Comparison of ENCODE assay signal across 1 cellular context in the genomic region with DNA sequence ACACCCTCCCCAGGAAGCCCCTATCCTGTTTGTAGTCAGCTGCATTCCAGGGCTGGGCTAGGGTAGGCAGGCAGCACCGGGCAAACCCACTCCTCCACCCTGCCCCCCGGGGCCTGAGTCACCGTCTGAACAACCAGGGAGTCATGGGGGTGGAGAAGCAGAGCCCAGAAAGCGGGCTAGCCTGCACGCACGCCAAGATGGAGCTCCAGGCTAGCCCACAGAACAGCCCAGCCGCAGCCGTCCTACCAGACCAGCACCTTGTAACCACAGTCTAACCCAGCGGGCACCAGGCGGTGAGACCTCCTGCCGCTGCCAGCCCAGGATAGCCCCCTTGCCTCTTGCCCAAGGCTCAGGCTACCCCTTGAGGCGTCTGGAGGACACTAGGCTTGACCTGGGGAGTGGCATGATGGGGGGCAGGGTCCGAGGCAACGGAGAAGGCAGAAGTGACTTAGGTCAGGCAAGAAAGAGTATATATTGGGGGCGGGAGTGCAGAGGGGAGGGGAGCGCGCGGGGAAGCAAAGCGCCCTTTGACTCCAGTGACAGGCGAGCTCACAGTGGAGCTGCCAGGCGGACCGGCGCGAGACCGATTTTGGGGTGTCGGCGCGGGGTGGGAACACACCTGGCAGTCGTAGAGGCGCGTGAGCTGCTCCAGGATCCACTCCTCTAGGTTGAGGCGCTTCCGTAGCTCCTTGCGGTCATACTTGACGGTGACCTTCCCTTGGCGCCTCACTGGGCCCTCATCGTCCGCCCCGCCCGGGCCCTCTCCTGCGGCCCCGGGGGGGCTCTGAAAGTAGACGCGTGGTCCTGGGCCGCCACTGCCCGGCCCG.
TF ChIP-seq lines count a peak whose summit lies in the region.

No MANE protein-coding gene starts in this region.

TF ChIP-seq in HepG2, 621 proteins besides CTCF, POLR2A, EP300 and RAD21 (continued from another document and continues in another):
- TF ChIP-seq, protein P1, sequence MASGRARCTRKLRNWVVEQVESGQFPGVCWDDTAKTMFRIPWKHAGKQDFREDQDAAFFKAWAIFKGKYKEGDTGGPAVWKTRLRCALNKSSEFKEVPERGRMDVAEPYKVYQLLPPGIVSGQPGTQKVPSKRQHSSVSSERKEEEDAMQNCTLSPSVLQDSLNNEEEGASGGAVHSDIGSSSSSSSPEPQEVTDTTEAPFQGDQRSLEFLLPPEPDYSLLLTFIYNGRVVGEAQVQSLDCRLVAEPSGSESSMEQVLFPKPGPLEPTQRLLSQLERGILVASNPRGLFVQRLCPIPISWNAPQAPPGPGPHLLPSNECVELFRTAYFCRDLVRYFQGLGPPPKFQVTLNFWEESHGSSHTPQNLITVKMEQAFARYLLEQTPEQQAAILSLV (CRISPR knock-in tag; IDR thresholded peaks at IDR 0.05; ENCODE audit: borderline replicate concordance) = peak; percentile 31; the same call in 1 of the 2 replicates
- 0 out of 2 replicates have a peak, but pooled peaks have one; percentile 25 for TF ChIP-seq KLF6 (CRISPR knock-in tag; IDR thresholded peaks at IDR 0.05)
- TF ChIP-seq ZNF619 (CRISPR knock-in tag; IDR thresholded peaks at IDR 0.05) = 0 out of 2 replicates have a peak, but pooled peaks have one; percentile 52
- peak; percentile 73 for TF ChIP-seq AGO1 (IDR thresholded peaks at IDR 0.05; ENCODE audit: low read depth, low read length, poor library complexity, severe bottlenecking)
- peak; percentile 74; the same call in 1 of the 2 replicates for TF ChIP-seq ZNF768 (CRISPR knock-in tag; IDR thresholded peaks at IDR 0.05)
- TF ChIP-seq, protein P2, sequence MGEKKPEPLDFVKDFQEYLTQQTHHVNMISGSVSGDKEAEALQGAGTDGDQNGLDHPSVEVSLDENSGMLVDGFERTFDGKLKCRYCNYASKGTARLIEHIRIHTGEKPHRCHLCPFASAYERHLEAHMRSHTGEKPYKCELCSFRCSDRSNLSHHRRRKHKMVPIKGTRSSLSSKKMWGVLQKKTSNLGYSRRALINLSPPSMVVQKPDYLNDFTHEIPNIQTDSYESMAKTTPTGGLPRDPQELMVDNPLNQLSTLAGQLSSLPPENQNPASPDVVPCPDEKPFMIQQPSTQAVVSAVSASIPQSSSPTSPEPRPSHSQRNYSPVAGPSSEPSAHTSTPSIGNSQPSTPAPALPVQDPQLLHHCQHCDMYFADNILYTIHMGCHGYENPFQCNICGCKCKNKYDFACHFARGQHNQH (CRISPR knock-in tag; IDR thresholded peaks at IDR 0.05) = no peak
- no peak for TF ChIP-seq SIX4 (CRISPR knock-in tag; IDR thresholded peaks at IDR 0.05)
- TF ChIP-seq, protein P3, sequence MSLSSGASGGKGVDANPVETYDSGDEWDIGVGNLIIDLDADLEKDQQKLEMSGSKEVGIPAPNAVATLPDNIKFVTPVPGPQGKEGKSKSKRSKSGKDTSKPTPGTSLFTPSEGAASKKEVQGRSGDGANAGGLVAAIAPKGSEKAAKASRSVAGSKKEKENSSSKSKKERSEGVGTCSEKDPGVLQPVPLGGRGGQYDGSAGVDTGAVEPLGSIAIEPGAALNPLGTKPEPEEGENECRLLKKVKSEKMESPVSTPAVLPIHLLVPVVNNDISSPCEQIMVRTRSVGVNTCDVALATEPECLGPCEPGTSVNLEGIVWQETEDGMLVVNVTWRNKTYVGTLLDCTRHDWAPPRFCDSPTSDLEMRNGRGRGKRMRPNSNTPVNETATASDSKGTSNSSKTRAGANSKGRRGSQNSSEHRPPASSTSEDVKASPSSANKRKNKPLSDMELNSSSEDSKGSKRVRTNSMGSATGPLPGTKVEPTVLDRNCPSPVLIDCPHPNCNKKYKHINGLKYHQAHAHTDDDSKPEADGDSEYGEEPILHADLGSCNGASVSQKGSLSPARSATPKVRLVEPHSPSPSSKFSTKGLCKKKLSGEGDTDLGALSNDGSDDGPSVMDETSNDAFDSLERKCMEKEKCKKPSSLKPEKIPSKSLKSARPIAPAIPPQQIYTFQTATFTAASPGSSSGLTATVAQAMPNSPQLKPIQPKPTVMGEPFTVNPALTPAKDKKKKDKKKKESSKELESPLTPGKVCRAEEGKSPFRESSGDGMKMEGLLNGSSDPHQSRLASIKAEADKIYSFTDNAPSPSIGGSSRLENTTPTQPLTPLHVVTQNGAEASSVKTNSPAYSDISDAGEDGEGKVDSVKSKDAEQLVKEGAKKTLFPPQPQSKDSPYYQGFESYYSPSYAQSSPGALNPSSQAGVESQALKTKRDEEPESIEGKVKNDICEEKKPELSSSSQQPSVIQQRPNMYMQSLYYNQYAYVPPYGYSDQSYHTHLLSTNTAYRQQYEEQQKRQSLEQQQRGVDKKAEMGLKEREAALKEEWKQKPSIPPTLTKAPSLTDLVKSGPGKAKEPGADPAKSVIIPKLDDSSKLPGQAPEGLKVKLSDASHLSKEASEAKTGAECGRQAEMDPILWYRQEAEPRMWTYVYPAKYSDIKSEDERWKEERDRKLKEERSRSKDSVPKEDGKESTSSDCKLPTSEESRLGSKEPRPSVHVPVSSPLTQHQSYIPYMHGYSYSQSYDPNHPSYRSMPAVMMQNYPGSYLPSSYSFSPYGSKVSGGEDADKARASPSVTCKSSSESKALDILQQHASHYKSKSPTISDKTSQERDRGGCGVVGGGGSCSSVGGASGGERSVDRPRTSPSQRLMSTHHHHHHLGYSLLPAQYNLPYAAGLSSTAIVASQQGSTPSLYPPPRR (CRISPR knock-in tag; IDR thresholded peaks at IDR 0.05; ENCODE audit: borderline replicate concordance) = peak; percentile 36; the same call in 1 of the 2 replicates
- no peak for TF ChIP-seq ZNF549 (CRISPR knock-in tag; IDR thresholded peaks at IDR 0.05)
- TF ChIP-seq ZMYM2 (CRISPR knock-in tag; IDR thresholded peaks at IDR 0.05) = peak; percentile 84
- TF ChIP-seq, protein P4, sequence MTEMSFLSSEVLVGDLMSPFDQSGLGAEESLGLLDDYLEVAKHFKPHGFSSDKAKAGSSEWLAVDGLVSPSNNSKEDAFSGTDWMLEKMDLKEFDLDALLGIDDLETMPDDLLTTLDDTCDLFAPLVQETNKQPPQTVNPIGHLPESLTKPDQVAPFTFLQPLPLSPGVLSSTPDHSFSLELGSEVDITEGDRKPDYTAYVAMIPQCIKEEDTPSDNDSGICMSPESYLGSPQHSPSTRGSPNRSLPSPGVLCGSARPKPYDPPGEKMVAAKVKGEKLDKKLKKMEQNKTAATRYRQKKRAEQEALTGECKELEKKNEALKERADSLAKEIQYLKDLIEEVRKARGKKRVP (CRISPR knock-in tag; IDR thresholded peaks at IDR 0.05) = no peak
- TF ChIP-seq RBFOX2 (IDR thresholded peaks at IDR 0.05; ENCODE audit: low read depth, low read length) = peak; percentile 62; the same call in 1 of the 2 replicates
- TF ChIP-seq ISX (CRISPR knock-in tag; conservative IDR thresholded peaks at IDR 0.05) = no peak
- TF ChIP-seq ZNF350 (CRISPR knock-in tag; IDR thresholded peaks at IDR 0.05; ENCODE audit: borderline replicate concordance, low read depth) = peak; percentile 68
- TF ChIP-seq, protein P5, sequence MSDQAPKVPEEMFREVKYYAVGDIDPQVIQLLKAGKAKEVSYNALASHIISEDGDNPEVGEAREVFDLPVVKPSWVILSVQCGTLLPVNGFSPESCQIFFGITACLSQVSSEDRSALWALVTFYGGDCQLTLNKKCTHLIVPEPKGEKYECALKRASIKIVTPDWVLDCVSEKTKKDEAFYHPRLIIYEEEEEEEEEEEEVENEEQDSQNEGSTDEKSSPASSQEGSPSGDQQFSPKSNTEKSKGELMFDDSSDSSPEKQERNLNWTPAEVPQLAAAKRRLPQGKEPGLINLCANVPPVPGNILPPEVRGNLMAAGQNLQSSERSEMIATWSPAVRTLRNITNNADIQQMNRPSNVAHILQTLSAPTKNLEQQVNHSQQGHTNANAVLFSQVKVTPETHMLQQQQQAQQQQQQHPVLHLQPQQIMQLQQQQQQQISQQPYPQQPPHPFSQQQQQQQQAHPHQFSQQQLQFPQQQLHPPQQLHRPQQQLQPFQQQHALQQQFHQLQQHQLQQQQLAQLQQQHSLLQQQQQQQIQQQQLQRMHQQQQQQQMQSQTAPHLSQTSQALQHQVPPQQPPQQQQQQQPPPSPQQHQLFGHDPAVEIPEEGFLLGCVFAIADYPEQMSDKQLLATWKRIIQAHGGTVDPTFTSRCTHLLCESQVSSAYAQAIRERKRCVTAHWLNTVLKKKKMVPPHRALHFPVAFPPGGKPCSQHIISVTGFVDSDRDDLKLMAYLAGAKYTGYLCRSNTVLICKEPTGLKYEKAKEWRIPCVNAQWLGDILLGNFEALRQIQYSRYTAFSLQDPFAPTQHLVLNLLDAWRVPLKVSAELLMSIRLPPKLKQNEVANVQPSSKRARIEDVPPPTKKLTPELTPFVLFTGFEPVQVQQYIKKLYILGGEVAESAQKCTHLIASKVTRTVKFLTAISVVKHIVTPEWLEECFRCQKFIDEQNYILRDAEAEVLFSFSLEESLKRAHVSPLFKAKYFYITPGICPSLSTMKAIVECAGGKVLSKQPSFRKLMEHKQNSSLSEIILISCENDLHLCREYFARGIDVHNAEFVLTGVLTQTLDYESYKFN (CRISPR knock-in tag; conservative IDR thresholded peaks at IDR 0.05) = 0 out of 2 replicates have a peak, but pooled peaks have one; percentile 37
- TF ChIP-seq, protein P6, sequence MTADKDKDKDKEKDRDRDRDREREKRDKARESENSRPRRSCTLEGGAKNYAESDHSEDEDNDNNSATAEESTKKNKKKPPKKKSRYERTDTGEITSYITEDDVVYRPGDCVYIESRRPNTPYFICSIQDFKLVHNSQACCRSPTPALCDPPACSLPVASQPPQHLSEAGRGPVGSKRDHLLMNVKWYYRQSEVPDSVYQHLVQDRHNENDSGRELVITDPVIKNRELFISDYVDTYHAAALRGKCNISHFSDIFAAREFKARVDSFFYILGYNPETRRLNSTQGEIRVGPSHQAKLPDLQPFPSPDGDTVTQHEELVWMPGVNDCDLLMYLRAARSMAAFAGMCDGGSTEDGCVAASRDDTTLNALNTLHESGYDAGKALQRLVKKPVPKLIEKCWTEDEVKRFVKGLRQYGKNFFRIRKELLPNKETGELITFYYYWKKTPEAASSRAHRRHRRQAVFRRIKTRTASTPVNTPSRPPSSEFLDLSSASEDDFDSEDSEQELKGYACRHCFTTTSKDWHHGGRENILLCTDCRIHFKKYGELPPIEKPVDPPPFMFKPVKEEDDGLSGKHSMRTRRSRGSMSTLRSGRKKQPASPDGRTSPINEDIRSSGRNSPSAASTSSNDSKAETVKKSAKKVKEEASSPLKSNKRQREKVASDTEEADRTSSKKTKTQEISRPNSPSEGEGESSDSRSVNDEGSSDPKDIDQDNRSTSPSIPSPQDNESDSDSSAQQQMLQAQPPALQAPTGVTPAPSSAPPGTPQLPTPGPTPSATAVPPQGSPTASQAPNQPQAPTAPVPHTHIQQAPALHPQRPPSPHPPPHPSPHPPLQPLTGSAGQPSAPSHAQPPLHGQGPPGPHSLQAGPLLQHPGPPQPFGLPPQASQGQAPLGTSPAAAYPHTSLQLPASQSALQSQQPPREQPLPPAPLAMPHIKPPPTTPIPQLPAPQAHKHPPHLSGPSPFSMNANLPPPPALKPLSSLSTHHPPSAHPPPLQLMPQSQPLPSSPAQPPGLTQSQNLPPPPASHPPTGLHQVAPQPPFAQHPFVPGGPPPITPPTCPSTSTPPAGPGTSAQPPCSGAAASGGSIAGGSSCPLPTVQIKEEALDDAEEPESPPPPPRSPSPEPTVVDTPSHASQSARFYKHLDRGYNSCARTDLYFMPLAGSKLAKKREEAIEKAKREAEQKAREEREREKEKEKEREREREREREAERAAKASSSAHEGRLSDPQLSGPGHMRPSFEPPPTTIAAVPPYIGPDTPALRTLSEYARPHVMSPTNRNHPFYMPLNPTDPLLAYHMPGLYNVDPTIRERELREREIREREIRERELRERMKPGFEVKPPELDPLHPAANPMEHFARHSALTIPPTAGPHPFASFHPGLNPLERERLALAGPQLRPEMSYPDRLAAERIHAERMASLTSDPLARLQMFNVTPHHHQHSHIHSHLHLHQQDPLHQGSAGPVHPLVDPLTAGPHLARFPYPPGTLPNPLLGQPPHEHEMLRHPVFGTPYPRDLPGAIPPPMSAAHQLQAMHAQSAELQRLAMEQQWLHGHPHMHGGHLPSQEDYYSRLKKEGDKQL (CRISPR knock-in tag; IDR thresholded peaks at IDR 0.05; ENCODE audit: low read depth) = no peak
- TF ChIP-seq YEATS4 (CRISPR knock-in tag; IDR thresholded peaks at IDR 0.05; ENCODE audit: borderline replicate concordance) = peak; percentile 14; the same call in 1 of the 2 replicates
- TF ChIP-seq, protein P7, sequence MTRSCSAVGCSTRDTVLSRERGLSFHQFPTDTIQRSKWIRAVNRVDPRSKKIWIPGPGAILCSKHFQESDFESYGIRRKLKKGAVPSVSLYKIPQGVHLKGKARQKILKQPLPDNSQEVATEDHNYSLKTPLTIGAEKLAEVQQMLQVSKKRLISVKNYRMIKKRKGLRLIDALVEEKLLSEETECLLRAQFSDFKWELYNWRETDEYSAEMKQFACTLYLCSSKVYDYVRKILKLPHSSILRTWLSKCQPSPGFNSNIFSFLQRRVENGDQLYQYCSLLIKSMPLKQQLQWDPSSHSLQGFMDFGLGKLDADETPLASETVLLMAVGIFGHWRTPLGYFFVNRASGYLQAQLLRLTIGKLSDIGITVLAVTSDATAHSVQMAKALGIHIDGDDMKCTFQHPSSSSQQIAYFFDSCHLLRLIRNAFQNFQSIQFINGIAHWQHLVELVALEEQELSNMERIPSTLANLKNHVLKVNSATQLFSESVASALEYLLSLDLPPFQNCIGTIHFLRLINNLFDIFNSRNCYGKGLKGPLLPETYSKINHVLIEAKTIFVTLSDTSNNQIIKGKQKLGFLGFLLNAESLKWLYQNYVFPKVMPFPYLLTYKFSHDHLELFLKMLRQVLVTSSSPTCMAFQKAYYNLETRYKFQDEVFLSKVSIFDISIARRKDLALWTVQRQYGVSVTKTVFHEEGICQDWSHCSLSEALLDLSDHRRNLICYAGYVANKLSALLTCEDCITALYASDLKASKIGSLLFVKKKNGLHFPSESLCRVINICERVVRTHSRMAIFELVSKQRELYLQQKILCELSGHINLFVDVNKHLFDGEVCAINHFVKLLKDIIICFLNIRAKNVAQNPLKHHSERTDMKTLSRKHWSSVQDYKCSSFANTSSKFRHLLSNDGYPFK (CRISPR knock-in tag; IDR thresholded peaks at IDR 0.05; ENCODE audit: borderline replicate concordance) = 0 out of 2 replicates have a peak, but pooled peaks have one; percentile 60
- no peak for TF ChIP-seq ZBTB3 (CRISPR knock-in tag; IDR thresholded peaks at IDR 0.05; ENCODE audit: borderline replicate concordance, low read depth)
- TF ChIP-seq, protein P8, sequence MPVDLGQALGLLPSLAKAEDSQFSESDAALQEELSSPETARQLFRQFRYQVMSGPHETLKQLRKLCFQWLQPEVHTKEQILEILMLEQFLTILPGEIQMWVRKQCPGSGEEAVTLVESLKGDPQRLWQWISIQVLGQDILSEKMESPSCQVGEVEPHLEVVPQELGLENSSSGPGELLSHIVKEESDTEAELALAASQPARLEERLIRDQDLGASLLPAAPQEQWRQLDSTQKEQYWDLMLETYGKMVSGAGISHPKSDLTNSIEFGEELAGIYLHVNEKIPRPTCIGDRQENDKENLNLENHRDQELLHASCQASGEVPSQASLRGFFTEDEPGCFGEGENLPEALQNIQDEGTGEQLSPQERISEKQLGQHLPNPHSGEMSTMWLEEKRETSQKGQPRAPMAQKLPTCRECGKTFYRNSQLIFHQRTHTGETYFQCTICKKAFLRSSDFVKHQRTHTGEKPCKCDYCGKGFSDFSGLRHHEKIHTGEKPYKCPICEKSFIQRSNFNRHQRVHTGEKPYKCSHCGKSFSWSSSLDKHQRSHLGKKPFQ (CRISPR knock-in tag; IDR thresholded peaks at IDR 0.05; ENCODE audit: insufficient replicate concordance) = peak; percentile 55
- TF ChIP-seq ZNF543 (CRISPR knock-in tag; IDR thresholded peaks at IDR 0.05) = 0 out of 2 replicates have a peak, but pooled peaks have one; percentile 44
- peak; percentile 13; the same call in 1 of the 2 replicates for TF ChIP-seq RCOR2 (CRISPR knock-in tag; IDR thresholded peaks at IDR 0.05)
